In the genomic region with DNA sequence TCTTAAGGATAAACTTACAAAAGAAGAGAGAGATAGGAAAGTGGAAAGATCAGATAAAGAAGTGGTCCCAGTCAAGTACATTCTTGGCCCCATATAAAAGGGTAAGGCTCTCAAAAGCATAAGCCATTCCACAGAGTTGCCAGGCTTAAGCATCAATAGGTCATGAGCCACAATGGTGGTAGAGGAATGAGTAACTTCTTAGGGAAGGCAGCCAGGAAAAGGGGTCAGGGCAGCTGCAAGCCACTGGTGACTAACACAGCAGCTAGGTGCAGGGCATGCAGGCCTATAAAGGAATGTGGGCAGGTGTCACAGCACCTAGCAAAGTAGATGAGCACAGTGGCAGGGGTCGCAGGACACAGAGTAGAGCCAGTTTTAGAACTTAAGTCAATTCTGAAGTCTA, we compare ENCODE assay signal across 25 cellular contexts.
DNase-seq lines count a peak whose midpoint lies in the region; TF ChIP-seq lines count a peak whose summit lies in the region.
"Had no signal": no experiment of that assay in that cellular context is flagged by ENCODE, and none has a peak within 500 bp of the region (broad histone marks: within the 10 kb centered on the region; RNA-seq: fewer than 3 reads in every experiment).

No MANE protein-coding gene starts in this region.

- no peak overlapping the region for H3K27ac Mint-ChIP-seq in endothelial cell (ENCODE audit: unreplicated experiment)
- H3K27ac Mint-ChIP-seq: activated CD8-positive, alpha-beta T cell treated with anti-CD3 and anti-CD28 coated beads, Interleukin-2, amount 10 ng/mL, durations not matched to agents 7 days and 5 days; activated naive CD8-positive, alpha-beta T cell; dendritic cell treated with granulocyte-macrophage colony-stimulating factor and Interleukin-4, amounts not matched to agents 40 ng/mL and 50 ng/mL, for 4 days; endodermal cell; nephron had no signal

- H3K27ac ChIP-seq in adrenal gland, result no peak overlapping the region
- H3K27ac ChIP-seq: HL-60, SJSA1, tibial nerve had no signal

- no peaks in the 10 kb centered on the region for H3K36me3 Mint-ChIP-seq in endothelial cell (ENCODE audit: low read depth, unreplicated experiment)
- H3K36me3 Mint-ChIP-seq: activated naive CD8-positive, alpha-beta T cell had no signal

- no peaks in the 10 kb centered on the region for H3K9me3 ChIP-seq in adrenal gland (replicated peaks in 1 of 3)
- H3K9me3 ChIP-seq: SJSA1 had no signal

- peak; percentile 3 for DNase-seq in AG10803 (ENCODE audit: low read depth)
- peak; percentile 76 for DNase-seq in HT1080 (ENCODE audit: low read depth)
- peak in 5 of 7 donors; percentile 12 to 47 (median 23) for DNase-seq in adrenal gland
- peak; percentile 72 for DNase-seq in kidney glomerular epithelial cell (lab: John Stamatoyannopoulos, UW)
- DNase-seq in activated T-cell treated with anti-CD3 and anti-CD28 coated beads, Interleukin-2, amount 50 U/mL, for 1 hour, result no peak
- DNase-seq in NCI-H2171 (lab: John Stamatoyannopoulos, UW), result no peak
- no peak for DNase-seq in activated gamma-delta T cell treated with Interleukin-2 at 50 U/mL for 16 hours
- DNase-seq in endothelial cell (ENCODE audit: low spot score), result no peak
- DNase-seq: activated CD8-positive, alpha-beta T cell treated with anti-CD3 and anti-CD28 coated beads, Interleukin-2, amount 10 ng/mL, durations not matched to agents 7 days and 5 days; aorta; DMS79; endodermal cell; NCI-H1092 treated with DMSO at 0.1 percent for 48 hours; NCI-H187 treated with DMSO at 0.1 percent for 48 hours; NCI-H526; stimulated activated CD4-positive, alpha-beta T cell treated with anti-CD3 and anti-CD28 coated beads, Interleukin-2, amount 100 ng/mL, for 24 hours; T-helper 1 cell had no signal

- no peaks in the 10 kb centered on the region for H3K4me1 Mint-ChIP-seq in endothelial cell (ENCODE audit: unreplicated experiment)
- H3K4me1 Mint-ChIP-seq: central memory CD8-positive, alpha-beta T cell; endodermal cell; nephron had no signal

- 80 to 86% (median 82%) methylated on average over 1 of the region's 1 CpG for WGBS in adrenal gland, 4 donors

- no peak for TF ChIP-seq POLR2A in adrenal gland (IDR thresholded peaks at IDR 0.05)

- H3K27me3 ChIP-seq in adrenal gland, result no peaks in the 10 kb centered on the region
- H3K27me3 ChIP-seq: SJSA1, tibial nerve had no signal

- TF ChIP-seq CTCF in AG10803 (conservative IDR thresholded peaks at IDR 0.05; ENCODE audit: low read length) (no peak), adrenal gland (IDR thresholded peaks at IDR 0.05) (no peak), endothelial cell (IDR thresholded peaks at IDR 0.05; ENCODE audit: unreplicated experiment) (no peak)

- H3K4me1 ChIP-seq in adrenal gland (replicated peaks in 1 of 2), result no peaks in the 10 kb centered on the region
- H3K4me1 ChIP-seq: SJSA1, tibial nerve had no signal

- no peaks in the 10 kb centered on the region for H3K9me3 Mint-ChIP-seq in endothelial cell (ENCODE audit: unreplicated experiment)

- H3K36me3 ChIP-seq in adrenal gland (replicated peaks in 1 of 2), result no peaks in the 10 kb centered on the region
- H3K36me3 ChIP-seq: SJSA1, tibial nerve had no signal

- peaks cover 2% of the 10 kb centered on the region for H3K27me3 Mint-ChIP-seq in endothelial cell (ENCODE audit: unreplicated experiment)
- H3K27me3 Mint-ChIP-seq: activated naive CD8-positive, alpha-beta T cell; central memory CD8-positive, alpha-beta T cell; dendritic cell treated with granulocyte-macrophage colony-stimulating factor and Interleukin-4, amounts not matched to agents 40 ng/mL and 50 ng/mL, for 4 days had no signal

- H3K4me3 ChIP-seq in AG10803 (ENCODE audit: low read length) (no peak overlapping the region), adrenal gland (no peak overlapping the region)
- H3K4me3 ChIP-seq: SJSA1, smooth muscle cell, tibial nerve had no signal

- no peak overlapping the region for H3K4me3 Mint-ChIP-seq in endothelial cell (ENCODE audit: unreplicated experiment)
- H3K4me3 Mint-ChIP-seq: activated CD8-positive, alpha-beta T cell treated with anti-CD3 and anti-CD28 coated beads, Interleukin-2, amount 10 ng/mL, durations not matched to agents 7 days and 5 days; activated naive CD8-positive, alpha-beta T cell; central memory CD8-positive, alpha-beta T cell; dendritic cell treated with granulocyte-macrophage colony-stimulating factor and Interleukin-4, amounts not matched to agents 40 ng/mL and 50 ng/mL, for 4 days; endodermal cell; nephron had no signal

- intact Hi-C loops in adrenal gland (cut with DNase I), result no loop called here

Comparison
In these comparisons a context has a peak if more than half of its experiments do, and no peak if none do; other contexts are left out.
1. DNase-seq: peak in AG10803 (single experiment), HT1080 (single experiment), adrenal gland (5 of 7) and kidney glomerular epithelial cell (single experiment); none in activated T-cell treated with anti-CD3 and anti-CD28 coated beads, Interleukin-2, amount 50 U/mL, for 1 hour (single experiment), NCI-H2171 (single experiment), activated gamma-delta T cell treated with Interleukin-2 at 50 U/mL for 16 hours (single experiment) and endothelial cell (single experiment).